In the genomic region with DNA sequence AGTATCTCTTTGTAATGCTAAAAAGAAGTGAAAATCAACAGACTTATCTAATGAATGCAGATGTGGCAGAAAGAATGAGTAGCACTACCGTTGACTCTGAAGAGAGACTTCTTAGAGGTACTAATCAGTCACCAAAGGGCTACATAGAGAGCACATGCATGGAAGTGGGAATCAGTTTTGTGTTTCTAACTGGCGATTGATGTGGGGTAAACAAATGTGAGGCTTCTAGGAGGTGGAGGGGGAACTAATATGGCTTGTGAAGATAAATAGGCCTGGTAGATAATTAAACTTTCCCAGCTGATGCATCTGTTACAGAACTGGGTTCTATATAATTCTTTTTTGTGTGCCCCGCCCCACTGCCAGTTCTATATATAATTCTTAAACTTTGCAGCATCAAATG, we compare ENCODE assay signal across 2 cellular contexts.
A peak's percentile ranks its signal among the peaks of the same experiment; 100 is the strongest.
TF ChIP-seq lines count a peak whose summit lies in the region.

No MANE protein-coding gene starts in this region.

TF ChIP-seq in HepG2, 621 proteins besides CTCF, POLR2A, EP300 and RAD21:
- peak; percentile 56 for TF ChIP-seq POLR2G (IDR thresholded peaks at IDR 0.05; ENCODE audit: low read depth, low read length)
- TF ChIP-seq MATR3 (CRISPR knock-in tag; IDR thresholded peaks at IDR 0.05) = no peak
- TF ChIP-seq JUND (CRISPR knock-in tag; IDR thresholded peaks at IDR 0.05) = no peak
- TF ChIP-seq, protein P1, sequence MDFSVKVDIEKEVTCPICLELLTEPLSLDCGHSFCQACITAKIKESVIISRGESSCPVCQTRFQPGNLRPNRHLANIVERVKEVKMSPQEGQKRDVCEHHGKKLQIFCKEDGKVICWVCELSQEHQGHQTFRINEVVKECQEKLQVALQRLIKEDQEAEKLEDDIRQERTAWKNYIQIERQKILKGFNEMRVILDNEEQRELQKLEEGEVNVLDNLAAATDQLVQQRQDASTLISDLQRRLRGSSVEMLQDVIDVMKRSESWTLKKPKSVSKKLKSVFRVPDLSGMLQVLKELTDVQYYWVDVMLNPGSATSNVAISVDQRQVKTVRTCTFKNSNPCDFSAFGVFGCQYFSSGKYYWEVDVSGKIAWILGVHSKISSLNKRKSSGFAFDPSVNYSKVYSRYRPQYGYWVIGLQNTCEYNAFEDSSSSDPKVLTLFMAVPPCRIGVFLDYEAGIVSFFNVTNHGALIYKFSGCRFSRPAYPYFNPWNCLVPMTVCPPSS (IDR thresholded peaks at IDR 0.05) = no peak
- TF ChIP-seq POLR2AphosphoS5 (IDR thresholded peaks at IDR 0.05; ENCODE audit: low read depth, low read length) = 0 out of 2 replicates have a peak, but pooled peaks have one; percentile 25
- peak; percentile 75 for TF ChIP-seq RBM22 (optimal IDR thresholded peaks at IDR 0.05; ENCODE audit: low read length)
- TF ChIP-seq TOPORS (CRISPR knock-in tag; IDR thresholded peaks at IDR 0.05) = no peak
- TF ChIP-seq POLR2AphosphoS2 (IDR thresholded peaks at IDR 0.05; ENCODE audit: low read depth, low read length) = peak; percentile 35; the same call in 1 of the 2 replicates

TF ChIP-seq in K562, 482 proteins besides CTCF, POLR2A, EP300 and RAD21:
- no peak for TF ChIP-seq ZNF561 (CRISPR knock-in tag; conservative IDR thresholded peaks at IDR 0.05)
- TF ChIP-seq RNF2 (IDR thresholded peaks at IDR 0.05) = no peak
- TF ChIP-seq KDM2B (CRISPR knock-in tag; IDR thresholded peaks at IDR 0.05) = no peak
- no peak for TF ChIP-seq DIDO1 (tag; IDR thresholded peaks at IDR 0.05; ENCODE audit: low read depth)
- TF ChIP-seq TCF3 (CRISPR knock-in tag; IDR thresholded peaks at IDR 0.05) = peak; percentile 37
- TF ChIP-seq CBFA2T3 (IDR thresholded peaks at IDR 0.05) = peak; percentile 21; the same call in 1 of the 2 replicates
- TF ChIP-seq ARID1B (IDR thresholded peaks at IDR 0.05) = peak; percentile 48
- TF ChIP-seq RBFOX2 (IDR thresholded peaks at IDR 0.05; ENCODE audit: low read depth, low read length) = no peak
- TF ChIP-seq KLF16 (IDR thresholded peaks at IDR 0.05) = no peak
- TF ChIP-seq SREBF2 (CRISPR knock-in tag; IDR thresholded peaks at IDR 0.05) = no peak
- TF ChIP-seq HDAC3 (IDR thresholded peaks at IDR 0.05; ENCODE audit: borderline replicate concordance, partially characterized antibody) = no peak
- TF ChIP-seq RBM14 (IDR thresholded peaks at IDR 0.05; ENCODE audit: borderline replicate concordance, insufficient read depth, low read depth, low read length) = no peak
- TF ChIP-seq TAL1 (IDR thresholded peaks at IDR 0.05) = peak; percentile 27; the same call in 1 of the 2 replicates
- no peak for TF ChIP-seq TARDBP (IDR thresholded peaks at IDR 0.05)
- no peak for TF ChIP-seq CBX2 (IDR thresholded peaks at IDR 0.05; ENCODE audit: insufficient read depth, low read length, poor library complexity, severe bottlenecking)
